1 cellular context compared by ENCODE assay signal in genomic region chr17:4559851-4560820, GRCh38.
TF ChIP-seq lines count a peak whose summit lies in the region.

Gene GGT6 (minus strand): TSS chr17:4560577. CDS start chr17:4560521, 56 bp downstream.

TF ChIP-seq in SK-N-SH, 30 proteins besides CTCF, POLR2A, EP300 and RAD21 (continued from another document):
- TF ChIP-seq REST (IDR thresholded peaks at IDR 0.05; ENCODE audit: low read depth, low read length) (no peak), POLR2AphosphoS5 (IDR thresholded peaks at IDR 0.05; ENCODE audit: low read depth, low read length) (no peak), FOXJ3 (CRISPR knock-in tag; IDR thresholded peaks at IDR 0.05) (no peak), MEF2A (IDR thresholded peaks at IDR 0.05; ENCODE audit: borderline replicate concordance, low read depth) (no peak), MXI1 (IDR thresholded peaks at IDR 0.05; ENCODE audit: low read depth, low read length) (no peak), CHD2 (IDR thresholded peaks at IDR 0.05; ENCODE audit: low read length, partially characterized antibody) (no peak), RXRA (IDR thresholded peaks at IDR 0.05; ENCODE audit: borderline replicate concordance, low read depth) (no peak), USF1 (IDR thresholded peaks at IDR 0.05; ENCODE audit: borderline replicate concordance, low read depth) (no peak)
